Comparison of ENCODE assay signal across 29 cellular contexts in genomic region chr11:117933475-117933874, GRCh38. TPM values are rescaled to one million over a fixed set of nuclear protein-coding genes. Genes with fewer than 3 reads are reported as not detected.
DNase-seq lines count a peak whose midpoint lies in the region; ATAC-seq lines count a peak whose summit lies in the region.
"Had no signal": no experiment of that assay in that cellular context is flagged by ENCODE, and none has a peak within 500 bp of the region (broad histone marks: within the 10 kb centered on the region; RNA-seq: fewer than 3 reads in every experiment).

No MANE protein-coding gene starts in this region.

- H3K27ac Mint-ChIP-seq in activated CD4-positive, alpha-beta memory T cell treated with anti-CD3 and anti-CD28 coated beads for 36 hours: no peak overlapping the region
- no peak overlapping the region for H3K27ac Mint-ChIP-seq in activated CD4-positive, alpha-beta memory T cell treated with anti-CD3 and anti-CD28 coated beads, Interleukin-2, amount 10 ng/mL, durations not matched to agents 7 days and 5 days
- H3K27ac Mint-ChIP-seq in activated naive CD8-positive, alpha-beta T cell treated with anti-CD3 and anti-CD28 coated beads, Interleukin-2, amount 50 U/mL, for 24 hours: peak overlapping the region; percentile 99
- H3K27ac Mint-ChIP-seq in stimulated activated effector memory CD8-positive, alpha-beta T cell treated with anti-CD3 and anti-CD28 coated beads, Interleukin-12 subunit alpha, Interleukin-12 subunit beta, amount 100 ng/mL, for 72 hours: peak overlapping the region; percentile 74
- H3K27ac Mint-ChIP-seq: activated naive CD4-positive, alpha-beta T cell treated with anti-CD3 and anti-CD28 coated beads, Interleukin-2, amount 10 ng/mL, durations not matched to agents 7 days and 5 days; IgD-negative memory B cell; T-helper 2 cell treated with Interferon-gamma antibody and Interleukin-4, amounts not matched to agents 5 μg/mL and 100 μg/mL, for 36 hours had no signal

- peak; percentile 1 for DNase-seq in activated CD4-positive, alpha-beta memory T cell treated with anti-CD3 and anti-CD28 coated beads for 36 hours
- DNase-seq in activated CD4-positive, alpha-beta memory T cell treated with anti-CD3 and anti-CD28 coated beads, Interleukin-2, amount 10 ng/mL, durations not matched to agents 7 days and 5 days: no peak
- no peak for DNase-seq in activated naive CD8-positive, alpha-beta T cell treated with anti-CD3 and anti-CD28 coated beads, Interleukin-2, amount 50 U/mL, for 24 hours
- no peak for DNase-seq in stimulated activated effector memory CD8-positive, alpha-beta T cell treated with anti-CD3 and anti-CD28 coated beads, Interleukin-12 subunit alpha, Interleukin-12 subunit beta, amount 100 ng/mL, for 72 hours (ENCODE audit: low spot score in 2 of 2)
- DNase-seq in superior temporal gyrus (ENCODE audit: extremely low spot score) (no peak), MV-4-11 (lab: John Stamatoyannopoulos, UW) (no peak)
- DNase-seq in activated effector memory CD4-positive, alpha-beta T cell treated with Interleukin-2 at 50 U/mL for 16 hours: no peak
- DNase-seq: 8988T; activated CD4-positive, alpha-beta T cell treated with anti-CD3 and anti-CD28 coated beads for 4 hours; anterior cingulate cortex; CD4-positive, CD25-positive, alpha-beta regulatory T cell; colonic mucosa; DMS153; foreskin fibroblast; NCI-H1105; NCI-H187 treated with DMSO at 0.1 percent for 48 hours; NCI-H524; NK-92 treated with Interleukin-12 subunit alpha and Interleukin-12 subunit beta, amount 100 ng/mL, for 24 hours; Right ventricle myocardium superior; stimulated activated CD4-positive, alpha-beta T cell treated with anti-CD3 and anti-CD28 coated beads, Interleukin-4, amount 100 ng/mL, for 1 hour had no signal

- H3K4me3 Mint-ChIP-seq in activated CD4-positive, alpha-beta memory T cell treated with anti-CD3 and anti-CD28 coated beads for 36 hours: no peak overlapping the region
- H3K4me3 Mint-ChIP-seq in activated CD4-positive, alpha-beta memory T cell treated with anti-CD3 and anti-CD28 coated beads, Interleukin-2, amount 10 ng/mL, durations not matched to agents 7 days and 5 days: no peak overlapping the region
- H3K4me3 Mint-ChIP-seq in activated naive CD8-positive, alpha-beta T cell treated with anti-CD3 and anti-CD28 coated beads, Interleukin-2, amount 50 U/mL, for 24 hours: no peak overlapping the region
- no peak overlapping the region for H3K4me3 Mint-ChIP-seq in stimulated activated effector memory CD8-positive, alpha-beta T cell treated with anti-CD3 and anti-CD28 coated beads, Interleukin-12 subunit alpha, Interleukin-12 subunit beta, amount 100 ng/mL, for 72 hours
- H3K4me3 Mint-ChIP-seq: activated naive CD4-positive, alpha-beta T cell treated with anti-CD3 and anti-CD28 coated beads, Interleukin-2, amount 10 ng/mL, durations not matched to agents 7 days and 5 days; IgD-negative memory B cell; T-helper 2 cell treated with Interferon-gamma antibody and Interleukin-4, amounts not matched to agents 5 μg/mL and 100 μg/mL, for 36 hours had no signal

- H3K36me3 ChIP-seq in KOPT-K1 (ENCODE audit: insufficient read depth, low read length): no peaks in the 10 kb centered on the region
- H3K36me3 ChIP-seq: colonic mucosa, right lobe of liver, thoracic aorta had no signal

- intact Hi-C loops in activated CD4-positive, alpha-beta memory T cell treated with anti-CD3 and anti-CD28 coated beads for 36 hours (cut with micrococcal nuclease): loop anchor here (5.0 kb wide), 1 partner anchor 119 kb away; no protein-coding TSS in a partner anchor

- H3K9me3 ChIP-seq in KOPT-K1 (ENCODE audit: insufficient read depth, low read length, poor library complexity, severe bottlenecking): no peaks in the 10 kb centered on the region
- H3K9me3 ChIP-seq: colonic mucosa, right lobe of liver, thoracic aorta had no signal

- no peak for ATAC-seq in activated naive CD8-positive, alpha-beta T cell treated with anti-CD3 and anti-CD28 coated beads, Interleukin-2, amount 50 U/mL, for 24 hours
- no peak for ATAC-seq in stimulated activated effector memory CD8-positive, alpha-beta T cell treated with anti-CD3 and anti-CD28 coated beads, Interleukin-12 subunit alpha, Interleukin-12 subunit beta, amount 100 ng/mL, for 72 hours
- ATAC-seq: esophagus mucosa, right lobe of liver had no signal

- H3K4me1 Mint-ChIP-seq in activated CD4-positive, alpha-beta memory T cell treated with anti-CD3 and anti-CD28 coated beads for 36 hours (ENCODE audit: low read depth): peaks cover 53% of the 10 kb centered on the region
- H3K4me1 Mint-ChIP-seq in activated CD4-positive, alpha-beta memory T cell treated with anti-CD3 and anti-CD28 coated beads, Interleukin-2, amount 10 ng/mL, durations not matched to agents 7 days and 5 days: peaks cover 56% of the 10 kb centered on the region
- peaks cover 90% of the 10 kb centered on the region for H3K4me1 Mint-ChIP-seq in activated naive CD8-positive, alpha-beta T cell treated with anti-CD3 and anti-CD28 coated beads, Interleukin-2, amount 50 U/mL, for 24 hours
- peaks cover 71% of the 10 kb centered on the region for H3K4me1 Mint-ChIP-seq in stimulated activated effector memory CD8-positive, alpha-beta T cell treated with anti-CD3 and anti-CD28 coated beads, Interleukin-12 subunit alpha, Interleukin-12 subunit beta, amount 100 ng/mL, for 72 hours

- H3K27me3 Mint-ChIP-seq in activated CD4-positive, alpha-beta memory T cell treated with anti-CD3 and anti-CD28 coated beads for 36 hours: no peaks in the 10 kb centered on the region
- H3K27me3 Mint-ChIP-seq in activated CD4-positive, alpha-beta memory T cell treated with anti-CD3 and anti-CD28 coated beads, Interleukin-2, amount 10 ng/mL, durations not matched to agents 7 days and 5 days: peaks cover 3% of the 10 kb centered on the region
- H3K27me3 Mint-ChIP-seq in activated naive CD8-positive, alpha-beta T cell treated with anti-CD3 and anti-CD28 coated beads, Interleukin-2, amount 50 U/mL, for 24 hours: no peaks in the 10 kb centered on the region
- H3K27me3 Mint-ChIP-seq: IgD-negative memory B cell had no signal

- CTCF ChIA-PET in activated CD4-positive, alpha-beta memory T cell treated with anti-CD3 and anti-CD28 coated beads for 36 hours (lab: Charles Lee): interaction anchor here (4.4 to 6.3 kb wide), 2 partner anchors 12 to 14 kb away, joined by 37 to 53 read pairs; no protein-coding TSS in a partner anchor
- CTCF ChIA-PET in activated CD4-positive, alpha-beta memory T cell treated with anti-CD3 and anti-CD28 coated beads, Interleukin-2, amount 10 ng/mL, durations not matched to agents 7 days and 5 days (lab: Charles Lee): interaction anchor here (1.5 kb wide), 1 partner anchor 118 kb away, joined by 4 read pairs; no protein-coding TSS in a partner anchor

- H3K36me3 Mint-ChIP-seq in activated CD4-positive, alpha-beta memory T cell treated with anti-CD3 and anti-CD28 coated beads for 36 hours: no peaks in the 10 kb centered on the region
- no peaks in the 10 kb centered on the region for H3K36me3 Mint-ChIP-seq in activated CD4-positive, alpha-beta memory T cell treated with anti-CD3 and anti-CD28 coated beads, Interleukin-2, amount 10 ng/mL, durations not matched to agents 7 days and 5 days (ENCODE audit: low read depth)
- no peaks in the 10 kb centered on the region for H3K36me3 Mint-ChIP-seq in activated naive CD8-positive, alpha-beta T cell treated with anti-CD3 and anti-CD28 coated beads, Interleukin-2, amount 50 U/mL, for 24 hours (ENCODE audit: low read depth)
- H3K36me3 Mint-ChIP-seq in stimulated activated effector memory CD8-positive, alpha-beta T cell treated with anti-CD3 and anti-CD28 coated beads, Interleukin-12 subunit alpha, Interleukin-12 subunit beta, amount 100 ng/mL, for 72 hours: no peaks in the 10 kb centered on the region
- H3K36me3 Mint-ChIP-seq: activated naive CD4-positive, alpha-beta T cell treated with anti-CD3 and anti-CD28 coated beads, Interleukin-2, amount 10 ng/mL, durations not matched to agents 7 days and 5 days; CD4-positive, CD25-positive, alpha-beta regulatory T cell had no signal

- no peaks in the 10 kb centered on the region for H3K9me3 Mint-ChIP-seq in activated CD4-positive, alpha-beta memory T cell treated with anti-CD3 and anti-CD28 coated beads for 36 hours
- H3K9me3 Mint-ChIP-seq in activated CD4-positive, alpha-beta memory T cell treated with anti-CD3 and anti-CD28 coated beads, Interleukin-2, amount 10 ng/mL, durations not matched to agents 7 days and 5 days: no peaks in the 10 kb centered on the region
- no peaks in the 10 kb centered on the region for H3K9me3 Mint-ChIP-seq in activated naive CD8-positive, alpha-beta T cell treated with anti-CD3 and anti-CD28 coated beads, Interleukin-2, amount 50 U/mL, for 24 hours
- no peaks in the 10 kb centered on the region for H3K9me3 Mint-ChIP-seq in stimulated activated effector memory CD8-positive, alpha-beta T cell treated with anti-CD3 and anti-CD28 coated beads, Interleukin-12 subunit alpha, Interleukin-12 subunit beta, amount 100 ng/mL, for 72 hours
- H3K9me3 Mint-ChIP-seq: activated naive CD4-positive, alpha-beta T cell treated with anti-CD3 and anti-CD28 coated beads, Interleukin-2, amount 10 ng/mL, durations not matched to agents 7 days and 5 days; CD4-positive, CD25-positive, alpha-beta regulatory T cell; IgD-negative memory B cell; T-helper 2 cell treated with Interferon-gamma antibody and Interleukin-4, amounts not matched to agents 5 μg/mL and 100 μg/mL, for 36 hours had no signal

- POLR2A ChIA-PET in activated CD4-positive, alpha-beta memory T cell treated with anti-CD3 and anti-CD28 coated beads for 36 hours (lab: Charles Lee): interaction anchor here (0.6 kb wide), 1 partner anchor 13 kb away, joined by 3 read pairs; no protein-coding TSS in a partner anchor
- POLR2A ChIA-PET in activated CD4-positive, alpha-beta memory T cell treated with anti-CD3 and anti-CD28 coated beads, Interleukin-2, amount 10 ng/mL, durations not matched to agents 7 days and 5 days (lab: Charles Lee): no interaction called here

- peak overlapping the region; percentile 18 for H3K27ac ChIP-seq in KOPT-K1 (ENCODE audit: low read depth, low read length, poor library complexity, severe bottlenecking)
- H3K27ac ChIP-seq: colonic mucosa, right lobe of liver, thoracic aorta, VCaP had no signal

RNA-seq across cellular contexts. Expression of gene TMPRSS13, which starts 4.3 kb away (rescaled TPM):
- total RNA-seq in activated CD4-positive, alpha-beta memory T cell treated with anti-CD3 and anti-CD28 coated beads for 36 hours: 1 to 10 TPM; 2.0 to 2.6 TPM
- total RNA-seq in activated CD4-positive, alpha-beta memory T cell treated with anti-CD3 and anti-CD28 coated beads, Interleukin-2, amount 10 ng/mL, durations not matched to agents 7 days and 5 days: 1 to 10 TPM; 1.9 to 2.2 TPM
- total RNA-seq: Right ventricle myocardium superior had no signal

RNA-seq across cellular contexts. Expression of gene IL10RA, which starts 52.7 kb away (rescaled TPM):
- total RNA-seq in activated CD4-positive, alpha-beta memory T cell treated with anti-CD3 and anti-CD28 coated beads for 36 hours: 100 to 1,000 TPM; 114 to 117 TPM
- 100 to 1,000 TPM; 286 to 291 TPM for total RNA-seq in activated CD4-positive, alpha-beta memory T cell treated with anti-CD3 and anti-CD28 coated beads, Interleukin-2, amount 10 ng/mL, durations not matched to agents 7 days and 5 days
- total RNA-seq: H7 had no signal

RNA-seq across cellular contexts. Expression of gene FXYD6, which starts 57.0 kb away (rescaled TPM):
- under 1 TPM; 0.26 to 0.61 TPM for total RNA-seq in activated CD4-positive, alpha-beta memory T cell treated with anti-CD3 and anti-CD28 coated beads for 36 hours
- not detected for total RNA-seq in activated CD4-positive, alpha-beta memory T cell treated with anti-CD3 and anti-CD28 coated beads, Interleukin-2, amount 10 ng/mL, durations not matched to agents 7 days and 5 days
- total RNA-seq: CD4-positive, CD25-positive, alpha-beta regulatory T cell had no signal

Comparison
In these comparisons a context has a peak if more than half of its experiments do, and no peak if none do; other contexts are left out.
1. H3K27ac Mint-ChIP-seq: peak in activated naive CD8-positive, alpha-beta T cell treated with anti-CD3 and anti-CD28 coated beads, Interleukin-2, amount 50 U/mL, for 24 hours (single experiment) and stimulated activated effector memory CD8-positive, alpha-beta T cell treated with anti-CD3 and anti-CD28 coated beads, Interleukin-12 subunit alpha, Interleukin-12 subunit beta, amount 100 ng/mL, for 72 hours (single experiment); none in activated CD4-positive, alpha-beta memory T cell treated with anti-CD3 and anti-CD28 coated beads for 36 hours (single experiment) and activated CD4-positive, alpha-beta memory T cell treated with anti-CD3 and anti-CD28 coated beads, Interleukin-2, amount 10 ng/mL, durations not matched to agents 7 days and 5 days (single experiment).